In the genomic region with DNA sequence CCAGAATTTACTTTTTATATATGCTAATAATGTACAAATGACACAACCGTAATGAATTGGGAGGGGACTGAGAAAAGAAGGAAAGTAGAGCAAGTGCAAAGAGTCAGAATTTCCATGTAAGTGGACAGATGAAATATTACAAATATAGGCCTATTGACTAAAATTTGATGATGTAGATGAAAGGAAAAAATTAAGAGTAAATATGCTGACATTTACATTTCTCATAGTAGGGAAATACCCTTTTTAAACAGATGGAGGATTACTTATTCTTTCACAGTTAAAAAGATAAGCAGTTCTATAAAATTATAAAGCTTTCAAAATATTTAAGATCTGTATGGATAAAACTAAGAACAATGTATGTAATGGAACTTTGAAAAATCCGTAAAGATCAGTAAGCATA, we compare ENCODE assay signal across 23 cellular contexts.
DNase-seq lines count a peak whose midpoint lies in the region; ATAC-seq, FAIRE-seq and TF ChIP-seq lines count a peak whose summit lies in the region.
"Had no signal": no experiment of that assay in that cellular context is flagged by ENCODE, and none has a peak within 500 bp of the region (broad histone marks: within the 10 kb centered on the region; RNA-seq: fewer than 3 reads in every experiment).

No MANE protein-coding gene starts in this region.

- H3K79me1 ChIP-seq in IMR-90 (ENCODE audit: low read depth in 1 of 2, low read length in 2 of 2), result no peaks in the 10 kb centered on the region

- no peak overlapping the region for H2AFZ ChIP-seq in IMR-90 (replicated peaks; ENCODE audit: low read length, poor library complexity)

- no peak overlapping the region for H2AK5ac ChIP-seq in IMR-90 (ENCODE audit: low read depth, low read length)

- H4K5ac ChIP-seq in IMR-90 (ENCODE audit: low read depth, low read length), result no peak overlapping the region

- no peak overlapping the region for H2AK9ac ChIP-seq in IMR-90 (replicated peaks; ENCODE audit: low read depth, low read length, poor library complexity)

- H3K9me1 ChIP-seq in IMR-90 (ENCODE audit: insufficient read depth, low read length), result no peaks in the 10 kb centered on the region

- no peaks in the 10 kb centered on the region for H3K27me3 ChIP-seq in IMR-90 (ENCODE audit: control insufficient read depth, insufficient read depth, low read length)
- H3K27me3 ChIP-seq: BE2C; BLaER1 treated with 17β-estradiol and CSF1 and Interleukin-3, amounts not matched to agents 10 nM and 100 nM had no signal

- no peak overlapping the region for H3K4me2 ChIP-seq in A549
- H3K4me2 ChIP-seq in IMR-90 (ENCODE audit: low read depth, low read length), result no peak overlapping the region
- H3K4me2 ChIP-seq: BLaER1 treated with 17β-estradiol and CSF1 and Interleukin-3, amounts not matched to agents 10 nM and 100 nM had no signal

- BruUV-seq in IMR-90 (replicated peaks; lab: Mats Ljungman, UMichigan), result no TSS peak

- CTCF ChIA-PET in A549 (lab: Yijun Ruan, JAX) (no interaction called here), IMR-90 (lab: Yijun Ruan, JAX) (no interaction called here)

- H3K4me1 ChIP-seq in A549, result no peaks in the 10 kb centered on the region
- no peaks in the 10 kb centered on the region for H3K4me1 ChIP-seq in IMR-90 (ENCODE audit: control insufficient read depth, insufficient read depth, low read length)
- H3K4me1 ChIP-seq: BE2C had no signal

- H4K20me1 ChIP-seq in IMR-90 (ENCODE audit: insufficient read depth, low read length), result no peaks in the 10 kb centered on the region
- H4K20me1 ChIP-seq: BLaER1 treated with 17β-estradiol and CSF1 and Interleukin-3, amounts not matched to agents 10 nM and 100 nM had no signal

- H2BK120ac ChIP-seq in IMR-90 (ENCODE audit: low read depth, low read length), result no peak overlapping the region

- POLR2A ChIA-PET in A549 (lab: Yijun Ruan, JAX), result no interaction called here
- POLR2A ChIA-PET in IMR-90 (lab: Charles Lee; ENCODE audit: unreplicated experiment), result no interaction called here

- H3K9ac ChIP-seq in IMR-90 (ENCODE audit: low read depth, low read length), result no peak overlapping the region
- H3K9ac ChIP-seq: BLaER1 treated with 17β-estradiol and CSF1 and Interleukin-3, amounts not matched to agents 10 nM and 100 nM had no signal

- no peak overlapping the region for H4K8ac ChIP-seq in IMR-90 (ENCODE audit: low read depth in 2 of 2, low read length in 2 of 2)

- H2BK20ac ChIP-seq in IMR-90 (ENCODE audit: low read depth, low read length), result no peak overlapping the region

- H3K9me3 ChIP-seq in A549 (no peaks in the 10 kb centered on the region), IMR-90 (ENCODE audit: control insufficient read depth, insufficient read depth, low read length) (no peaks in the 10 kb centered on the region)
- H3K9me3 ChIP-seq: BE2C; BLaER1 treated with 17β-estradiol and CSF1 and Interleukin-3, amounts not matched to agents 10 nM and 100 nM; HAP-1 had no signal

- WGBS in A549 (ENCODE audit: missing lambda C conversion rate), result 86% methylated on average over 2 of the region's 2 CpGs
- no CpG with 5 or more reads among the region's 2 CpGs for WGBS in IMR-90 (ENCODE audit: extremely low coverage in 2 of 2, insufficient read length in 1 of 2), 2 experiments

- in situ Hi-C loops in IMR-90 (cut with MboI; ENCODE audit: low sequenced_read_pairs), result no loop called here

- no peak overlapping the region for H3K14ac ChIP-seq in IMR-90 (replicated peaks; ENCODE audit: low read depth, low read length)

- H3K27ac ChIP-seq in A549 (no peak overlapping the region), IMR-90 (ENCODE audit: insufficient read depth, low read length) (no peak overlapping the region)
- H3K27ac ChIP-seq: BLaER1 treated with 17β-estradiol and CSF1 and Interleukin-3, amounts not matched to agents 10 nM and 100 nM had no signal

- H3K36me3 ChIP-seq in IMR-90 (ENCODE audit: control insufficient read depth, insufficient read depth, low read length), result no peaks in the 10 kb centered on the region
- H3K36me3 ChIP-seq: BE2C; BLaER1 treated with 17β-estradiol and CSF1 and Interleukin-3, amounts not matched to agents 10 nM and 100 nM; HAP-1 had no signal

- no peak for TF ChIP-seq POLR2A in A549 (IDR thresholded peaks at IDR 0.05; ENCODE audit: low read length)
- no peak for TF ChIP-seq POLR2A in IMR-90 (IDR thresholded peaks at IDR 0.05; ENCODE audit: low read depth, low read length)

- no peak for TF ChIP-seq RAD21 in A549 (conservative IDR thresholded peaks at IDR 0.05 in 1 of 2, IDR thresholded peaks at IDR 0.05 in 1 of 2)
- no peak for TF ChIP-seq RAD21 in IMR-90 (IDR thresholded peaks at IDR 0.05; ENCODE audit: low read length)

- no peak overlapping the region for H2BK5ac ChIP-seq in IMR-90 (ENCODE audit: low read depth, low read length, poor library complexity, severe bottlenecking)

- DNase-seq in A549 (ENCODE audit: low read depth in 1 of 2, low spot score in 1 of 2) (no peak), IMR-90 (no peak), dedifferentiated amniotic fluid mesenchymal stem cell (ENCODE audit: extremely low spot score) (no peak)
- DNase-seq: ACHN; AML-193; BE2C; CD4-positive, alpha-beta T cell; CD8-positive, alpha-beta memory T cell; DMS 273 treated with DMSO at 0.1 percent for 48 hours; DMS79; EL; GF-D8; GOT3; HFFc6 had no signal

- FAIRE-seq in A549 (lab: Jason Lieb, UNC) (no peak), islet of Langerhans (lab: Jason Lieb, UNC) (peak; percentile 71)
- FAIRE-seq: D721Med, GM12891, GM18507, H54 had no signal

- TF ChIP-seq EP300 in A549 (IDR thresholded peaks at IDR 0.05), result no peak

- no peak overlapping the region for H3K56ac ChIP-seq in IMR-90 (ENCODE audit: extremely low read depth, insufficient read depth, low read length)

- H3K4me3 ChIP-seq in A549, result no peak overlapping the region
- H3K4me3 ChIP-seq in IMR-90 (ENCODE audit: insufficient read depth, low read depth, low read length), result no peak overlapping the region
- H3K4me3 ChIP-seq: BLaER1 treated with 17β-estradiol and CSF1 and Interleukin-3, amounts not matched to agents 10 nM and 100 nM; HAP-1 had no signal

- H3K18ac ChIP-seq in IMR-90 (ENCODE audit: low read depth, low read length), result no peak overlapping the region

- TF ChIP-seq CTCF in A549 (IDR thresholded peaks at IDR 0.05), result no peak
- no peak for TF ChIP-seq CTCF in IMR-90 (conservative IDR thresholded peaks at IDR 0.05; ENCODE audit: low read depth, low read length)

- no peak overlapping the region for H3K4ac ChIP-seq in IMR-90 (ENCODE audit: low read depth, low read length)

- intact Hi-C loops in IMR-90 (cut with micrococcal nuclease), result no loop called here

- dilution Hi-C loops in IMR-90 (cut with HindIII; ENCODE audit: low sequenced_read_pairs, unreplicated experiment), result no loop called here

- no peak overlapping the region for H4K91ac ChIP-seq in IMR-90 (ENCODE audit: insufficient read depth, low read depth, low read length)

- H2BK15ac ChIP-seq in IMR-90 (ENCODE audit: low read depth, low read length), result no peak overlapping the region

- no peak for ATAC-seq in A549
- no peak for ATAC-seq in IMR-90 (ENCODE audit: low read depth)
- ATAC-seq in GM21723 (IDR thresholded peaks at IDR 0.05; ENCODE audit: unreplicated experiment), result no peak
- ATAC-seq in HG03097 (IDR thresholded peaks at IDR 0.05; ENCODE audit: low FRiP score, unreplicated experiment), result no peak

- H3K23ac ChIP-seq in IMR-90 (ENCODE audit: low read depth, low read length), result no peak overlapping the region

TF ChIP-seq in A549, 52 proteins besides CTCF, POLR2A, EP300 and RAD21:
- no peak for TF ChIP-seq NFE2L2 (conservative IDR thresholded peaks at IDR 0.05; ENCODE audit: low read length)
- peak; percentile 47 for TF ChIP-seq MAFK (IDR thresholded peaks at IDR 0.05; ENCODE audit: partially characterized antibody)

TF ChIP-seq in IMR-90, 13 proteins besides CTCF, POLR2A, EP300 and RAD21:
- TF ChIP-seq MAZ (IDR thresholded peaks at IDR 0.05; ENCODE audit: borderline replicate concordance, low read depth, low read length) (no peak), RCOR1 (IDR thresholded peaks at IDR 0.05; ENCODE audit: insufficient replicate concordance, low read length) (no peak), MAFK (IDR thresholded peaks at IDR 0.05; ENCODE audit: low read depth, low read length) (peak; percentile 71), NFE2L2 (IDR thresholded peaks at IDR 0.05; ENCODE audit: low read depth, low read length) (no peak)
TF ChIP-seq in IMR-90: peak in this region for 1.
